8 cellular contexts compared by ENCODE assay signal in genomic region chrX:87338510-87338909, GRCh38.
A peak's percentile ranks its signal among the peaks of the same experiment; 100 is the strongest.
DNase-seq lines count a peak whose midpoint lies in the region; TF ChIP-seq lines count a peak whose summit lies in the region.

No MANE protein-coding gene starts in this region.

- no peak overlapping the region for H3K4me3 ChIP-seq in HL-60 (replicated peaks; ENCODE audit: insufficient read depth, low read length)
- H3K4me3 ChIP-seq in liver (ENCODE audit: low read depth in 1 of 3, low read length in 3 of 3) = no peak overlapping the region

- H3K36me3 ChIP-seq in liver (ENCODE audit: control insufficient read depth in 4 of 4, insufficient read depth in 3 of 4, low read depth in 1 of 4, low read length in 3 of 4) = no peaks in the 10 kb centered on the region

- peak; percentile 7 for DNase-seq in GM13977 (ENCODE audit: low spot score)
- peak; percentile 1 to 9 for DNase-seq in HL-60 (ENCODE audit: low read depth in 1 of 2, low spot score in 1 of 2)
- DNase-seq in SKM-1 treated with dmso at 0.1 percent for 144 hours (lab: John Stamatoyannopoulos, UW; ENCODE audit: unreplicated experiment) = peak; percentile 52
- no peak for DNase-seq in DMS153 treated with DMSO at 0.1 percent for 48 hours (lab: John Stamatoyannopoulos, UW; ENCODE audit: unreplicated experiment)
- no peak for DNase-seq in caudate nucleus (lab: John Stamatoyannopoulos, UW)
- no peak for DNase-seq in stimulated activated CD4-positive, alpha-beta T cell treated with anti-CD3 and anti-CD28 coated beads, Interleukin-2, amount 100 ng/mL, for 24 hours
- DNase-seq in activated CD4-positive, alpha-beta T cell treated with anti-CD3 and anti-CD28 coated beads for 1 hour = no peak

- H3K27me3 ChIP-seq in HL-60 (ENCODE audit: insufficient read depth, poor library complexity, severe bottlenecking) (no peaks in the 10 kb centered on the region), liver (ENCODE audit: control insufficient read depth in 4 of 4, insufficient read depth in 4 of 4, low read length in 3 of 4) (no peaks in the 10 kb centered on the region)

- H3K9ac ChIP-seq in liver (ENCODE audit: low read depth in 1 of 2, low read length in 2 of 2) = no peak overlapping the region

- in situ Hi-C loops in GM13977 (cut with MboI; ENCODE audit: low pct_unique_long_range_greater_than_20kb, low sequenced_read_pairs, unreplicated experiment) = no loop called here

- H3K27ac ChIP-seq in HL-60 (replicated peaks) (peak overlapping the region; percentile 41; the same call in 1 of the 2 replicates), liver (ENCODE audit: low read depth in 1 of 2, low read length in 2 of 2) (no peak overlapping the region), caudate nucleus (ENCODE audit: low read depth, low read length) (no peak overlapping the region)

- no peaks in the 10 kb centered on the region for H3K4me1 ChIP-seq in liver (ENCODE audit: control insufficient read depth in 4 of 4, insufficient read depth in 4 of 4, low read length in 3 of 4)

- TF ChIP-seq CTCF in GM13977 (IDR thresholded peaks at IDR 0.05; ENCODE audit: extremely low read depth, insufficient read depth, missing control alignments) (peak; percentile 31), HL-60 (IDR thresholded peaks at IDR 0.05; ENCODE audit: insufficient read depth, low read length) (no peak), liver (IDR thresholded peaks at IDR 0.05; ENCODE audit: low read depth, low read length, missing input control) (peak; percentile 24)

- peak; percentile 62 to 74 for TF ChIP-seq RAD21 in liver (IDR thresholded peaks at IDR 0.05)

- H3K9me3 ChIP-seq in liver (ENCODE audit: control insufficient read depth in 4 of 4, low read length in 3 of 4) = no peaks in the 10 kb centered on the region

TF ChIP-seq in liver, 16 proteins besides CTCF, POLR2A, EP300 and RAD21:
- no peak for TF ChIP-seq GABPA (IDR thresholded peaks at IDR 0.05 in 1 of 2, conservative IDR thresholded peaks at IDR 0.05 in 1 of 2)
- no peak for TF ChIP-seq ATF3 (IDR thresholded peaks at IDR 0.05)
- TF ChIP-seq FOXA1 (IDR thresholded peaks at IDR 0.05) = no peak
- no peak for TF ChIP-seq TAF1 (conservative IDR thresholded peaks at IDR 0.05)
- TF ChIP-seq NR2F2 (IDR thresholded peaks at IDR 0.05) = no peak
- TF ChIP-seq REST (IDR thresholded peaks at IDR 0.05) = no peak
- TF ChIP-seq EGR1 (IDR thresholded peaks at IDR 0.05; ENCODE audit: low read depth in 2 of 2) = no peak
- TF ChIP-seq MAX (IDR thresholded peaks at IDR 0.05) = no peak
- no peak for TF ChIP-seq JUND (IDR thresholded peaks at IDR 0.05)
- TF ChIP-seq SP1 (IDR thresholded peaks at IDR 0.05) = no peak
- TF ChIP-seq HNF4A (conservative IDR thresholded peaks at IDR 0.05) = no peak
- TF ChIP-seq ZBTB33 (IDR thresholded peaks at IDR 0.05) = no peak
- no peak for TF ChIP-seq RXRA (IDR thresholded peaks at IDR 0.05)
- TF ChIP-seq YY1 (IDR thresholded peaks at IDR 0.05) = no peak
- no peak for TF ChIP-seq FOXA2 (IDR thresholded peaks at IDR 0.05)
- no peak for TF ChIP-seq HNF4G (IDR thresholded peaks at IDR 0.05)

Comparison
In these comparisons a context has a peak if more than half of its experiments do, and no peak if none do; other contexts are left out.
1. DNase-seq: peak in GM13977 (single experiment), HL-60 (2 of 2) and SKM-1 treated with dmso at 0.1 percent for 144 hours (single experiment); none in DMS153 treated with DMSO at 0.1 percent for 48 hours (single experiment), caudate nucleus (0 of 61), stimulated activated CD4-positive, alpha-beta T cell treated with anti-CD3 and anti-CD28 coated beads, Interleukin-2, amount 100 ng/mL, for 24 hours (0 of 2) and activated CD4-positive, alpha-beta T cell treated with anti-CD3 and anti-CD28 coated beads for 1 hour (single experiment).